In the genomic region with DNA sequence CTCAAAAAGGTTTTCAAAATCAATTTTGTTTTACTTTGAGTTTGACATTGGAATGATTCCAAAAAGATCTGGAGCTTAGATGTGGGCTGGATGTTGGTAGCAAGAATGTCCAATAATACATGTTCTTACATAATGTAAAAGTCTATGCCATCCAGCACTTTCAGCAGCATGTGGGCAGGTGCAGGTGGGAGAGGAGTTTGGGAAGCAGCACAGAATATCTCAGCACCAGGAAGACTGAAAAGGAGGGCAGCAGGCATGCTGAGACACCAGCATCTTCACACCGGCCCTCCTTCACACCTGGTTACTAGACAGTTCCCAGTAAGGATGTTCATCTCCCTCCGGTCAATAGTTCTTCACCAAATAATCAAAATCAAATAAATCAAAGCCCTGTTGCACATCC, we compare ENCODE assay signal across 1 cellular context.
TF ChIP-seq lines count a peak whose summit lies in the region.

No MANE protein-coding gene starts in this region.

TF ChIP-seq in IMR-90, 13 proteins besides CTCF, POLR2A, EP300 and RAD21 (continued from another document):
- TF ChIP-seq, protein P1, sequence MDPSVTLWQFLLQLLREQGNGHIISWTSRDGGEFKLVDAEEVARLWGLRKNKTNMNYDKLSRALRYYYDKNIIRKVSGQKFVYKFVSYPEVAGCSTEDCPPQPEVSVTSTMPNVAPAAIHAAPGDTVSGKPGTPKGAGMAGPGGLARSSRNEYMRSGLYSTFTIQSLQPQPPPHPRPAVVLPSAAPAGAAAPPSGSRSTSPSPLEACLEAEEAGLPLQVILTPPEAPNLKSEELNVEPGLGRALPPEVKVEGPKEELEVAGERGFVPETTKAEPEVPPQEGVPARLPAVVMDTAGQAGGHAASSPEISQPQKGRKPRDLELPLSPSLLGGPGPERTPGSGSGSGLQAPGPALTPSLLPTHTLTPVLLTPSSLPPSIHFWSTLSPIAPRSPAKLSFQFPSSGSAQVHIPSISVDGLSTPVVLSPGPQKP (IDR thresholded peaks at IDR 0.05; ENCODE audit: borderline replicate concordance, low read depth, low read length) = no peak
- TF ChIP-seq NFE2L2 (IDR thresholded peaks at IDR 0.05; ENCODE audit: low read depth, low read length) (no peak), BHLHE40 (IDR thresholded peaks at IDR 0.05; ENCODE audit: low read depth, low read length) (no peak), FOS (IDR thresholded peaks at IDR 0.05; ENCODE audit: low read depth, low read length) (no peak), MXI1 (IDR thresholded peaks at IDR 0.05; ENCODE audit: borderline replicate concordance, low read depth, low read length) (no peak), CEBPB (IDR thresholded peaks at IDR 0.05; ENCODE audit: low read depth, low read length) (no peak), RFX5 (IDR thresholded peaks at IDR 0.05; ENCODE audit: low read depth, low read length) (no peak)
